Comparison of ENCODE assay signal across 11 cellular contexts in genomic region chr11:126433989-126434949, GRCh38.
"Had no signal": no experiment of that assay in that cellular context is flagged by ENCODE, and none has a peak within 500 bp of the region (broad histone marks: within the 10 kb centered on the region; RNA-seq: fewer than 3 reads in every experiment).

No MANE protein-coding gene starts in this region.

- H3K27ac Mint-ChIP-seq: natural killer cell treated with Interleukin-12 subunit alpha and Interleukin-12 subunit beta and Interleukin-15 and Interleukin-18, amount 100 ng/mL, for 72 hours had no signal

- H3K27ac ChIP-seq: ascending aorta, psoas muscle had no signal

- H3K4me3 ChIP-seq: ascending aorta, psoas muscle had no signal

- H3K9me3 Mint-ChIP-seq: natural killer cell treated with Interleukin-12 subunit alpha and Interleukin-12 subunit beta and Interleukin-15 and Interleukin-18, amount 100 ng/mL, for 72 hours had no signal

- H3K4me1 ChIP-seq: psoas muscle had no signal

- H3K27me3 ChIP-seq: ascending aorta had no signal

- ATAC-seq: activated CD4-positive, CD25-positive, alpha-beta regulatory T cell treated with anti-CD3 and anti-CD28 coated beads, Interleukin-2, amount 50 U/mL, for 24 hours; esophagus mucosa; left lobe of liver; natural killer cell treated with Interleukin-12 subunit alpha and Interleukin-12 subunit beta and Interleukin-15 and Interleukin-18, amount 100 ng/mL, for 72 hours; psoas muscle; sciatic nerve had no signal

- H3K9me3 ChIP-seq: ascending aorta, psoas muscle had no signal

- H3K27me3 Mint-ChIP-seq: natural killer cell treated with Interleukin-12 subunit alpha and Interleukin-12 subunit beta and Interleukin-15 and Interleukin-18, amount 100 ng/mL, for 72 hours had no signal

- H3K36me3 Mint-ChIP-seq: natural killer cell treated with Interleukin-12 subunit alpha and Interleukin-12 subunit beta and Interleukin-15 and Interleukin-18, amount 100 ng/mL, for 72 hours had no signal

- H3K4me3 Mint-ChIP-seq: natural killer cell treated with Interleukin-12 subunit alpha and Interleukin-12 subunit beta and Interleukin-15 and Interleukin-18, amount 100 ng/mL, for 72 hours had no signal

- DNase-seq: activated CD4-positive, alpha-beta T cell treated with anti-CD3 and anti-CD28 coated beads, Interleukin-2, amount 50 U/mL, for 1 hour; activated CD8-positive, alpha-beta memory T cell treated with anti-CD3 and anti-CD28 coated beads for 24 hours; islet precursor cell; psoas muscle; T-helper 2 cell had no signal

- H3K36me3 ChIP-seq: ascending aorta had no signal
